ENCODE assay signal across 9 cellular contexts in the genomic region with DNA sequence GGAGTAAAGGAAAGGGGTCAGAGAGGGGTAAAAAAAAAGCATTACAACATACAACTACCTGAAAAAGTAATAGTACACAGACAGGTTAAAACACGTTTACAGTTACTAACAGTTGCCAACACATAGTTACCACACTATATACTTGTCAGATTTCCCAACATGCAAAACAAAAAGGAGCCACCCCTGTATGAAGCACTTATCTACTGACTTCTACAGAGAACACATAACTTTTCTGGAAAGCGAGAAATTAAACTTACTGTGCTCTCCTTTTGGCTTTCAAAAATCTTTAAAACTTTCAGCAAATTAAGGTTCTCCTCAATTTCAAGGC. TPM values are rescaled to one million over a fixed set of nuclear protein-coding genes. Genes with fewer than 3 reads are reported as not detected.
A peak's percentile ranks its signal among the peaks of the same experiment; 100 is the strongest.
DNase-seq lines count a peak whose midpoint lies in the region; TF ChIP-seq lines count a peak whose summit lies in the region.
"Had no signal": no experiment of that assay in that cellular context is flagged by ENCODE, and none has a peak within 500 bp of the region (broad histone marks: within the 10 kb centered on the region; RNA-seq: fewer than 3 reads in every experiment).

No MANE protein-coding gene starts in this region.

- DNase-seq in DMS114 treated with DMSO at 0.1 percent for 48 hours (lab: John Stamatoyannopoulos, UW; ENCODE audit: unreplicated experiment), result peak; percentile 23
- peak; percentile 26 for DNase-seq in NB4 (ENCODE audit: low read depth)
- no peak for DNase-seq in coronary artery (ENCODE audit: low spot score)
- no peak for DNase-seq in NCI-H1092 treated with DMSO at 0.1 percent for 48 hours (lab: John Stamatoyannopoulos, UW)
- no peak for DNase-seq in NCI-H82 treated with DMSO at 0.1 percent for 48 hours (lab: John Stamatoyannopoulos, UW; ENCODE audit: unreplicated experiment)
- no peak for DNase-seq in foreskin melanocyte
- DNase-seq in posterior vena cava (ENCODE audit: low spot score), result no peak
- DNase-seq: NCI-H524 treated with DMSO at 0.1 percent for 48 hours had no signal

- peak overlapping the region; percentile 94 for H3K4me3 ChIP-seq in NB4 (ENCODE audit: low read depth, low read length)
- peak overlapping the region; percentile 86 for H3K4me3 ChIP-seq in coronary artery
- H3K4me3 ChIP-seq in neutrophil (ENCODE audit: low read depth in 1 of 2, low read length in 1 of 2), result peak overlapping the region; percentile 90 to 96

- H3K36me3 ChIP-seq in neutrophil, result no peaks in the 10 kb centered on the region

- H3K27ac ChIP-seq in coronary artery (no peak overlapping the region), neutrophil (peak overlapping the region; percentile 99)

- TF ChIP-seq POLR2A in NB4 (IDR thresholded peaks at IDR 0.05; ENCODE audit: extremely low read depth, insufficient read length), result no peak

- intact Hi-C loops in posterior vena cava (cut with DNase I), result no loop called here

- no peaks in the 10 kb centered on the region for H3K9me3 ChIP-seq in neutrophil

- H3K4me1 ChIP-seq in neutrophil (ENCODE audit: control insufficient read depth in 1 of 2, insufficient read depth in 1 of 2, low read depth in 1 of 2, low read length in 1 of 2), result peaks cover 75 to 84% of the 10 kb centered on the region in 2 experiments

- TF ChIP-seq CTCF in NB4 (IDR thresholded peaks at IDR 0.05; ENCODE audit: low read depth, low read length) (no peak), coronary artery (IDR thresholded peaks at IDR 0.05) (no peak), neutrophil (IDR thresholded peaks at IDR 0.05) (no peak)

- H3K27me3 ChIP-seq in neutrophil, result no peaks in the 10 kb centered on the region

RNA-seq across cellular contexts. Expression of a gene that starts 2.1 kb away (rescaled TPM):
- total RNA-seq in posterior vena cava, result 10 to 100 TPM; 42.6 to 50.1 TPM

Comparison
In these comparisons a context has a peak if more than half of its experiments do, and no peak if none do; other contexts are left out.
1. DNase-seq: peak in DMS114 treated with DMSO at 0.1 percent for 48 hours (single experiment) and NB4 (single experiment); none in coronary artery (single experiment), NCI-H1092 treated with DMSO at 0.1 percent for 48 hours (single experiment), NCI-H82 treated with DMSO at 0.1 percent for 48 hours (single experiment), foreskin melanocyte (single experiment) and posterior vena cava (single experiment).
2. Peak in every context shown above with its lines, with median percentiles within 50 percentile points of each other: H3K4me3 ChIP-seq.